In the genomic region with DNA sequence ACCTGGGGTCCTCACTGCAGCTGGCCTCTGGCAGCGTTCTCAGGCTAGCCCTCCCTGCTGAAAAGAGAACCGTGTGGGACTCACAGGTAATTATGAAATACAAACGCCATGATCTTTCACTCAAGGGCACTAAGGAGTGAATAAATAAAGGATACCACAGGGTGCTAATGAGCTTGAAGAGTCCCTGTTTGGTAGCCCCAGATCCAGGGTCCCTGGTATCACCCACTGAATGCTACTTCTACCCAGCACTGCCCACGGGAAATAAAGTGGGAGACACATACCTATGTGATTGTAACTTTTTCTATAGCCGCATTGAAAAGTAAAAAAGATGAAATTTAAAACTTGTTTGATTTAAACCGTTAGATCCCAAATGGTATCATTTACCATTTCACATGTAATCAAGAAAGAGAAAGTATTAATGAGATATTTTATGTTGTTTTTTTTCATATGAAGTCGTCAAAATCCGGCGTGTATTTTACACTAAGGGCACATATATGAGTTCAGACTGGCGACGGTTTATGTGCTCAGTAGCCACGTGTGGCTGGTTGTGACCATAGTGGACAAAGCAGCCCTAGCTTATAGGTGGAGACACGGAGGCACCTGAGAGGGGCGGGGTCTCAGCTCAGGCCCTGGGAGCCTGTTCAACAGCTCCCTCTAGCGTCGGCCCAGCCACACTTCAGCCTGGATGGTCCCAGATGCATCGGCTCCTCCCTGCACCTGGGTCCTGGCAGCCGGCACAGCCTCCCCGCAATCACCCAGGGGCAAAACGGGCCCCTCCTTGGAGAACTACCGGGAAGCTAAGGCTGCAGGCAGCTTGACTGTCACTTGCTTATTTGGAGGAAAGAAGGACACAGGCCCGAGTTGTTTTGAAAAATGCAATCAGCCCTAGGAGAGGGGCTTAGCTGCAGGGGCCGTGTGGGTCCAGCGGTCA, we compare ENCODE assay signal across 1 cellular context.
TF ChIP-seq lines count a peak whose summit lies in the region.

No MANE protein-coding gene starts in this region.

TF ChIP-seq in K562, 482 proteins besides CTCF, POLR2A, EP300 and RAD21 (continued from another document):
- TF ChIP-seq DEAF1 (CRISPR knock-in tag; IDR thresholded peaks at IDR 0.05) (peak; percentile 92), MEF2D (tag; conservative IDR thresholded peaks at IDR 0.05; ENCODE audit: low read depth) (no peak), FOXA3 (CRISPR knock-in tag; conservative IDR thresholded peaks at IDR 0.05 in 1 of 2, IDR thresholded peaks at IDR 0.05 in 1 of 2) (0 out of 4 replicates have a peak, but pooled peaks of 1 of the 2 experiments have one; percentile 5), CBFA2T3 (IDR thresholded peaks at IDR 0.05) (0 out of 2 replicates have a peak, but pooled peaks have one; percentile 3), YY1 (IDR thresholded peaks at IDR 0.05; ENCODE audit: borderline replicate concordance in 1 of 3, control insufficient read depth in 1 of 3, extremely low read depth in 1 of 3, insufficient read depth in 3 of 3, insufficient read length in 1 of 3, insufficient replicate concordance in 2 of 3, low read depth in 1 of 3, low read length in 2 of 3) (peak in 2 of 3 experiments; percentile 42 to 48), CBX5 (IDR thresholded peaks at IDR 0.05; ENCODE audit: borderline replicate concordance, low read depth) (no peak), RFX5 (IDR thresholded peaks at IDR 0.05; ENCODE audit: low read depth, low read length) (no peak), BCL6 (CRISPR knock-in tag; IDR thresholded peaks at IDR 0.05) (no peak), OTX1 (CRISPR knock-in tag; IDR thresholded peaks at IDR 0.05) (no peak), JUN (IDR thresholded peaks at IDR 0.05; ENCODE audit: borderline replicate concordance, low read depth, low read length) (no peak), JUN (CRISPR knock-in tag; IDR thresholded peaks at IDR 0.05; ENCODE audit: borderline replicate concordance) (no peak), LCOR (CRISPR knock-in tag; IDR thresholded peaks at IDR 0.05) (peak; percentile 53; the same call in 1 of the 2 replicates), TCF7L2 (IDR thresholded peaks at IDR 0.05; ENCODE audit: low read depth, low read length) (no peak), C11orf30 (IDR thresholded peaks at IDR 0.05; ENCODE audit: low read depth) (no peak; the same call in 1 of the 2 replicates), FOSL1 (tag; conservative IDR thresholded peaks at IDR 0.05) (peak; percentile 66; the same call in 1 of the 2 replicates), SRSF1 (IDR thresholded peaks at IDR 0.05; ENCODE audit: low read depth, low read length) (no peak), ZNF639 (CRISPR knock-in tag; conservative IDR thresholded peaks at IDR 0.05 in 1 of 2, IDR thresholded peaks at IDR 0.05 in 1 of 2) (no peak), MAX (CRISPR knock-in tag; IDR thresholded peaks at IDR 0.05) (peak; percentile 35; the same call in 1 of the 2 replicates), KDM1A (IDR thresholded peaks at IDR 0.05) (peak in 1 of 2 experiments; percentile 41; a peak in 2 of 4 replicates), SP1 (CRISPR knock-in tag; IDR thresholded peaks at IDR 0.05) (peak; percentile 94)
- TF ChIP-seq, protein P1, sequence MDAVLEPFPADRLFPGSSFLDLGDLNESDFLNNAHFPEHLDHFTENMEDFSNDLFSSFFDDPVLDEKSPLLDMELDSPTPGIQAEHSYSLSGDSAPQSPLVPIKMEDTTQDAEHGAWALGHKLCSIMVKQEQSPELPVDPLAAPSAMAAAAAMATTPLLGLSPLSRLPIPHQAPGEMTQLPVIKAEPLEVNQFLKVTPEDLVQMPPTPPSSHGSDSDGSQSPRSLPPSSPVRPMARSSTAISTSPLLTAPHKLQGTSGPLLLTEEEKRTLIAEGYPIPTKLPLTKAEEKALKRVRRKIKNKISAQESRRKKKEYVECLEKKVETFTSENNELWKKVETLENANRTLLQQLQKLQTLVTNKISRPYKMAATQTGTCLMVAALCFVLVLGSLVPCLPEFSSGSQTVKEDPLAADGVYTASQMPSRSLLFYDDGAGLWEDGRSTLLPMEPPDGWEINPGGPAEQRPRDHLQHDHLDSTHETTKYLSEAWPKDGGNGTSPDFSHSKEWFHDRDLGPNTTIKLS (IDR thresholded peaks at IDR 0.05; ENCODE audit: borderline replicate concordance, low read depth), result 0 out of 2 replicates have a peak, but pooled peaks have one; percentile 16
- TF ChIP-seq, protein P2, sequence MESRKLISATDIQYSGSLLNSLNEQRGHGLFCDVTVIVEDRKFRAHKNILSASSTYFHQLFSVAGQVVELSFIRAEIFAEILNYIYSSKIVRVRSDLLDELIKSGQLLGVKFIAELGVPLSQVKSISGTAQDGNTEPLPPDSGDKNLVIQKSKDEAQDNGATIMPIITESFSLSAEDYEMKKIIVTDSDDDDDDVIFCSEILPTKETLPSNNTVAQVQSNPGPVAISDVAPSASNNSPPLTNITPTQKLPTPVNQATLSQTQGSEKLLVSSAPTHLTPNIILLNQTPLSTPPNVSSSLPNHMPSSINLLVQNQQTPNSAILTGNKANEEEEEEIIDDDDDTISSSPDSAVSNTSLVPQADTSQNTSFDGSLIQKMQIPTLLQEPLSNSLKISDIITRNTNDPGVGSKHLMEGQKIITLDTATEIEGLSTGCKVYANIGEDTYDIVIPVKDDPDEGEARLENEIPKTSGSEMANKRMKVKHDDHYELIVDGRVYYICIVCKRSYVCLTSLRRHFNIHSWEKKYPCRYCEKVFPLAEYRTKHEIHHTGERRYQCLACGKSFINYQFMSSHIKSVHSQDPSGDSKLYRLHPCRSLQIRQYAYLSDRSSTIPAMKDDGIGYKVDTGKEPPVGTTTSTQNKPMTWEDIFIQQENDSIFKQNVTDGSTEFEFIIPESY (CRISPR knock-in tag; IDR thresholded peaks at IDR 0.05), result peak; percentile 55
- TF ChIP-seq, protein P3, sequence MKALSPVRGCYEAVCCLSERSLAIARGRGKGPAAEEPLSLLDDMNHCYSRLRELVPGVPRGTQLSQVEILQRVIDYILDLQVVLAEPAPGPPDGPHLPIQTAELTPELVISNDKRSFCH (CRISPR knock-in tag; IDR thresholded peaks at IDR 0.05), result no peak
- TF ChIP-seq, protein P3 (tag; IDR thresholded peaks at IDR 0.05), result peak; percentile 25; the same call in 1 of the 2 replicates
